Comparison of ENCODE assay signal across 6 cellular contexts in genomic region chr11:127933961-127934360, GRCh38.
DNase-seq lines count a peak whose midpoint lies in the region; TF ChIP-seq lines count a peak whose summit lies in the region.
"Not testable (repeated sequence)": the region's sequence is repeated elsewhere in the genome, so short reads cannot be mapped to it uniquely, and the experiment has no call there.

No MANE protein-coding gene starts in this region.

- peak; percentile 9 for DNase-seq in AG10803 (ENCODE audit: low read depth)
- peak; percentile 6 for DNase-seq in EL
- DNase-seq in HCEC 1CT = peak; percentile 64
- DNase-seq in HT1080 (ENCODE audit: low read depth) = peak; percentile 14
- peak; percentile 60 for DNase-seq in M059J (ENCODE audit: low read depth)
- peak; percentile 7 for DNase-seq in fibroblast of mammary gland (ENCODE audit: low read depth)

- not testable (repeated sequence) for H3K4me3 ChIP-seq in AG10803 (ENCODE audit: low read length); fibroblast of mammary gland (ENCODE audit: control insufficient read depth, low read depth, low read length)

- not testable (repeated sequence) for TF ChIP-seq CTCF in AG10803 (conservative IDR thresholded peaks at IDR 0.05; ENCODE audit: low read length); fibroblast of mammary gland (conservative IDR thresholded peaks at IDR 0.05; ENCODE audit: control insufficient read depth, insufficient read depth, low read depth, low read length)

Comparison
In these comparisons a context has a peak if more than half of its experiments do, and no peak if none do; other contexts are left out.
1. DNase-seq: peak in every context shown above with its lines; median percentile 64 in HCEC 1CT; 60 in M059J; 14 in HT1080; 9 in AG10803; 7 in fibroblast of mammary gland; 6 in EL.